8 cellular contexts compared by ENCODE assay signal in the genomic region with DNA sequence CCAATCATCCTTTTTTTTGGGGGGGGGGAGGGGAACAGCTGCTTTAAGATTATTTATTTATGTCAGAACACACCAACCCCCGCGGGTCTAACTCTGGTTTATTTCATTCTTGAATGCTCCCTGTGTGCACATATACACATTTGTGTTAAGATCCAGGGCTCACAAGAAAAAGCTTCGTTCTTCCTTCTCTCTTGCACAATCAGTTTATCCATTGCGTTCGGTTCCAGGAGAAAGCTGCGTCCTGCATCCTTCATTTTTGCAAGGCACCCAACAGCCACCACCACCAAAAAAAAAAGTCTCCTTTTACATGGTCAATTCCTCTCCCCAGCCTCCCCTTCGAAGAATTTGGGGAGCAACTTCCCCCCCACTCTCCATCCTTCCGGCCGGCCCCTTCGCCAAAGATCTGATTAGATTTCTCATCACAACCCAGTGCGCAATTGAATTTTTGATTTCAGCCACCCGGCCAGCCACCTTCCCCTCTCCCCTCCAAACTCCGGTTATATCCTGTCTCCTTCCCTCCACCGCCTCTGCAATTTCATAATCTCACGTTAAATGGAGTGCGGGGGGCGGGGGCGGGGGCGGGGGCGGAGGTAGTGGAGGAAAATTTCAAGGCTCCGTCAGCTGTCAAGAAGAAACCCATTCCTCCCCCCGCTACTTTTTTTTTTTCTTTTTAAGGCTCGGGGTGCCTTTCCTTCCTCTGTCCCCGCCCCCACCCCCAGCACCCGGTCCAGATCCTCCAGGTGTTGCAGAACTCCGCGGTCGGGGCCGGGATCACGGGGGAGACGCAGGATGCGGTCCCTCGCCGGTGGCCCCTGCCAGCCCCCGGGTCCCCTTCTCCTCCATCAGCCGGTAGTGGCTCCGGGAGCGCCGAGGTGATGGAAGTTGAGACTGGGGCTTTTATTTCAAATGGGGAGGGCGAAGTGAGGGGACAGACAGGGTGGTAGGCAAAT.
DNase-seq lines count a peak whose midpoint lies in the region; ATAC-seq and TF ChIP-seq lines count a peak whose summit lies in the region.

No MANE protein-coding gene starts in this region.

- TF ChIP-seq CTCF in choroid plexus epithelial cell (conservative IDR thresholded peaks at IDR 0.05; ENCODE audit: low read depth, low read length) (no peak), right lobe of liver (IDR thresholded peaks at IDR 0.05) (no peak)

- peaks cover 7% of the 10 kb centered on the region for H3K4me1 Mint-ChIP-seq in T-helper 1 cell treated with Interleukin-12 subunit alpha and Interleukin-12 subunit beta and Interleukin-4 antibody, amounts not matched to agents 30 μg/mL and 1 μg/mL, for 36 hours (ENCODE audit: low read depth)

- H3K27me3 ChIP-seq in right lobe of liver, result no peaks in the 10 kb centered on the region
- H3K27me3 ChIP-seq in thymus (ENCODE audit: control insufficient read depth, insufficient read depth), result peaks cover 6% of the 10 kb centered on the region

- H3K27ac ChIP-seq in right lobe of liver, result no peak overlapping the region
- no peak overlapping the region for H3K27ac ChIP-seq in thymus (ENCODE audit: low read depth)

- peaks cover 25% of the 10 kb centered on the region for H3K27me3 Mint-ChIP-seq in T-helper 1 cell treated with Interleukin-12 subunit alpha and Interleukin-12 subunit beta and Interleukin-4 antibody, amounts not matched to agents 30 μg/mL and 1 μg/mL, for 36 hours (ENCODE audit: low read depth)

- no peak for DNase-seq in T-helper 1 cell
- DNase-seq in choroid plexus epithelial cell (ENCODE audit: low read depth), result no peak
- DNase-seq in right lobe of liver, result peak in 1 of 3 donors; percentile 47
- DNase-seq in AG08396 (ENCODE audit: low spot score), result no peak
- no peak for DNase-seq in left colon
- no peak for DNase-seq in DMS114 treated with DMSO at 0.1 percent for 48 hours (lab: John Stamatoyannopoulos, UW; ENCODE audit: unreplicated experiment)

- H3K4me1 ChIP-seq in right lobe of liver, result peaks cover 0 to 4% (median 2%) of the 10 kb centered on the region in 4 donors
- H3K4me1 ChIP-seq in thymus (ENCODE audit: control insufficient read depth, insufficient read depth, low read length), result no peaks in the 10 kb centered on the region

- H3K36me3 Mint-ChIP-seq in T-helper 1 cell treated with Interleukin-12 subunit alpha and Interleukin-12 subunit beta and Interleukin-4 antibody, amounts not matched to agents 30 μg/mL and 1 μg/mL, for 36 hours (ENCODE audit: low read depth), result no peaks in the 10 kb centered on the region

- no peak for TF ChIP-seq POLR2A in right lobe of liver (IDR thresholded peaks at IDR 0.05)

- H3K27ac Mint-ChIP-seq in T-helper 1 cell treated with Interleukin-12 subunit alpha and Interleukin-12 subunit beta and Interleukin-4 antibody, amounts not matched to agents 30 μg/mL and 1 μg/mL, for 36 hours, result no peak overlapping the region

- H3K4me3 Mint-ChIP-seq in T-helper 1 cell treated with Interleukin-12 subunit alpha and Interleukin-12 subunit beta and Interleukin-4 antibody, amounts not matched to agents 30 μg/mL and 1 μg/mL, for 36 hours, result peak overlapping the region; percentile 50

- no peak for ATAC-seq in right lobe of liver
- no peak for ATAC-seq in left colon

- no peaks in the 10 kb centered on the region for H3K36me3 ChIP-seq in right lobe of liver
- no peaks in the 10 kb centered on the region for H3K36me3 ChIP-seq in thymus (ENCODE audit: control insufficient read depth, insufficient read depth)

- H3K4me3 ChIP-seq in choroid plexus epithelial cell (ENCODE audit: low read depth, low read length), result peak overlapping the region; percentile 74
- peak overlapping the region; percentile 51 to 59 (median 51) for H3K4me3 ChIP-seq in right lobe of liver
- H3K4me3 ChIP-seq in thymus (ENCODE audit: low read length), result peak overlapping the region; percentile 14

- H3K9me3 Mint-ChIP-seq in T-helper 1 cell treated with Interleukin-12 subunit alpha and Interleukin-12 subunit beta and Interleukin-4 antibody, amounts not matched to agents 30 μg/mL and 1 μg/mL, for 36 hours, result no peaks in the 10 kb centered on the region

- H3K9me3 ChIP-seq in right lobe of liver (no peaks in the 10 kb centered on the region), thymus (ENCODE audit: control insufficient read depth) (no peaks in the 10 kb centered on the region)

- intact Hi-C loops in right lobe of liver (cut with DNase I), result no loop called here
- intact Hi-C loops in left colon (cut with DNase I, micrococcal nuclease), result no loop called here

- 2% methylated on average over 36 of the region's 40 CpGs for WGBS in right lobe of liver (ENCODE audit: insufficient coverage, low coverage, low lambda C conversion rate, missing lambda C conversion rate)
- 3% methylated on average over 40 of the region's 40 CpGs for WGBS in thymus

Comparison
In these comparisons a context has a peak if more than half of its experiments do, and no peak if none do; other contexts are left out.
1. H3K4me3 ChIP-seq: peak in every context shown above with its lines; median percentile 74 in choroid plexus epithelial cell; 51 in right lobe of liver; 14 in thymus.